In the genomic region with DNA sequence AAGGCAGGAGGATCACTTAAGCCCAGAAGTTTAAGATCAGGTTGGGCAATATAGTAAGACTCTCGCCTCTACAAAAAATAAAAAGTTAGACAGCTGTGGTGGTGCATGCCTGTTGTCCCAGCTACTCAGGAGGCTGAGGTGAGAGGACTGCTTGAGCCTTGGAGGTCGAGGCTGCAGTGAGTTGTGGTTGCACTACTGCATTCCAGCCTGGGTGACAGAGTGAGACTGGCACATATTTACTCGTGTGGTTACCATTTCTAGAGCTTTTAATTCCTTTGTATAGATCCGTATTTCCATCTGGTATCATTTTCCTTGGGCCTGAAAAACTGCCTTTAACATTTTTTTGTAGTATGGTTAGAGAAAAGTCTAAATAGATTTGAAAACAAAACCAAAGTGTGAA, we compare ENCODE assay signal across 14 cellular contexts.
"Had no signal": no experiment of that assay in that cellular context is flagged by ENCODE, and none has a peak within 500 bp of the region (broad histone marks: within the 10 kb centered on the region; RNA-seq: fewer than 3 reads in every experiment).

No MANE protein-coding gene starts in this region.

- DNase-seq: activated CD4-positive, CD25-positive, alpha-beta regulatory T cell; activated CD8-positive, alpha-beta memory T cell treated with anti-CD3 and anti-CD28 coated beads, Interleukin-2, amount 50 U/mL, for 48 hours; activated CD8-positive, alpha-beta T cell treated with anti-CD3 and anti-CD28 coated beads, Interleukin-2, amount 10 ng/mL, durations not matched to agents 7 days and 5 days; activated gamma-delta T cell; foreskin fibroblast; left lung; occipital lobe; right cardiac atrium; stimulated activated naive CD4-positive, alpha-beta T cell had no signal

- H3K4me3 ChIP-seq: esophagus muscularis mucosa, left lung, SK-N-MC had no signal

- H3K27ac Mint-ChIP-seq: activated CD8-positive, alpha-beta T cell treated with anti-CD3 and anti-CD28 coated beads, Interleukin-2, amount 10 ng/mL, durations not matched to agents 7 days and 5 days; nephron; progenitor cell of endocrine pancreas; type B pancreatic cell had no signal

- H3K9me3 Mint-ChIP-seq: type B pancreatic cell had no signal

- ATAC-seq: activated CD8-positive, alpha-beta T cell treated with anti-CD3 and anti-CD28 coated beads, Interleukin-2, amount 10 ng/mL, durations not matched to agents 7 days and 5 days; left lung; right cardiac atrium had no signal

- H3K9me3 ChIP-seq: esophagus muscularis mucosa, left lung had no signal

- H3K27me3 Mint-ChIP-seq: progenitor cell of endocrine pancreas, type B pancreatic cell had no signal

- H3K27ac ChIP-seq: esophagus muscularis mucosa, left lung, SK-N-MC had no signal

- H3K4me3 Mint-ChIP-seq: activated CD8-positive, alpha-beta T cell treated with anti-CD3 and anti-CD28 coated beads, Interleukin-2, amount 10 ng/mL, durations not matched to agents 7 days and 5 days; nephron; type B pancreatic cell had no signal

- H3K27me3 ChIP-seq: esophagus muscularis mucosa, left lung had no signal
